In the genomic region with DNA sequence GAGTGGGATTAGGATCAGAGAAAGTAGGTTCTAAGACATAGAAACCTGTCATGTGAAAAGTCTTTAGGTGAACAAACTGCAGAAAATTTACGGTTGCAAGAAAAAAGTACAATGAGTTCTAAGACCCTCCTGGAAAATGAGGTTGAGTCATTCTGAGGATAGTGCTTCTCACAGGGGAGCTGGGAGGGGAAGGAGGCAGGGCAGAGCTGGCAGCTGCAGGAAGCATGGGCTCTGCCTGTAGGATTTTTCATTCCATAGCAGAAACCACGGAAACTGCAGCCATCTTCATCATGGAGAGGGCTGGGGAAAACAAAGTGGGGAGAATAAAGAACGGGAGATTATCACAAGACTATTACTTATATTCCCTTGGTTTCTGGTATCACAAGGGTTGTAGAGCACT, we compare ENCODE assay signal across 16 cellular contexts. TPM values are rescaled to one million over a fixed set of nuclear protein-coding genes. Genes with fewer than 3 reads are reported as not detected.
A peak's percentile ranks its signal among the peaks of the same experiment; 100 is the strongest.
DNase-seq lines count a peak whose midpoint lies in the region; TF ChIP-seq lines count a peak whose summit lies in the region.
"Had no signal": no experiment of that assay in that cellular context is flagged by ENCODE, and none has a peak within 500 bp of the region (broad histone marks: within the 10 kb centered on the region; RNA-seq: fewer than 3 reads in every experiment).

No MANE protein-coding gene starts in this region.

- H2BK120ac ChIP-seq in trophoblast cell (ENCODE audit: insufficient read depth, low read length, poor library complexity): no peak overlapping the region

- no peak overlapping the region for H3K4me2 ChIP-seq in trophoblast cell (ENCODE audit: low read length)

- H4K8ac ChIP-seq in trophoblast cell (ENCODE audit: low read depth, low read length): no peak overlapping the region

- H2AK5ac ChIP-seq in trophoblast cell (ENCODE audit: low read length): no peak overlapping the region

- peaks cover 32% of the 10 kb centered on the region for H3K4me1 ChIP-seq in Caco-2
- peaks cover 8% of the 10 kb centered on the region for H3K4me1 ChIP-seq in endodermal cell (ENCODE audit: control insufficient read depth, insufficient read depth, low read length)
- H3K4me1 ChIP-seq in mucosa of rectum (ENCODE audit: control insufficient read depth in 2 of 2, insufficient read depth in 2 of 2, low read length in 2 of 2): peaks cover 9 to 12% of the 10 kb centered on the region in 2 donors
- no peaks in the 10 kb centered on the region for H3K4me1 ChIP-seq in trophoblast cell (ENCODE audit: control insufficient read depth in 1 of 2, insufficient read depth in 2 of 2, low read length in 2 of 2)
- H3K4me1 ChIP-seq: ascending aorta, prostate gland had no signal

- no peak overlapping the region for H4K12ac ChIP-seq in trophoblast cell (ENCODE audit: low read depth, low read length)

- H3K4me3 Mint-ChIP-seq in Caco-2 (ENCODE audit: unreplicated experiment): peak overlapping the region; percentile 32
- H3K4me3 Mint-ChIP-seq in endodermal cell: no peak overlapping the region
- H3K4me3 Mint-ChIP-seq: activated CD4-positive, alpha-beta T cell treated with anti-CD3 and anti-CD28 coated beads, Interleukin-2, amount 10 ng/mL, durations not matched to agents 7 days and 5 days; activated T-helper 1 cell treated with anti-CD3 and anti-CD28 coated beads, Interleukin-12 subunit alpha, Interleukin-12 subunit beta, Interleukin-2, Interleukin-4 antibody, amounts not matched to agents 30 ng/mL and 10 ng/mL and 1 ng/mL, durations not matched to agents 14 hours and 24 hours and 36 hours had no signal

- H3K4me3 ChIP-seq in Caco-2 (ENCODE audit: low read depth, low read length): no peak overlapping the region
- no peak overlapping the region for H3K4me3 ChIP-seq in endodermal cell (ENCODE audit: low read length)
- H3K4me3 ChIP-seq in mucosa of rectum (ENCODE audit: low read length in 2 of 2): peak overlapping the region in 1 of 2 donors; percentile 20
- no peak overlapping the region for H3K4me3 ChIP-seq in trophoblast cell (ENCODE audit: low read depth, low read length)
- H3K4me3 ChIP-seq: ascending aorta, prostate gland, tibial nerve had no signal

- no peak overlapping the region for H4K91ac ChIP-seq in trophoblast cell (ENCODE audit: low read depth, low read length)

- intact Hi-C loops in Caco-2 (cut with micrococcal nuclease; ENCODE audit: unreplicated experiment): loop anchor here (10.0 kb wide), 1 partner anchor 50 kb away; no protein-coding TSS in a partner anchor

- H3K36me3 Mint-ChIP-seq in Caco-2 (ENCODE audit: insufficient read depth, unreplicated experiment) (no peaks in the 10 kb centered on the region), endodermal cell (ENCODE audit: low read depth) (no peaks in the 10 kb centered on the region)

- H2BK12ac ChIP-seq in trophoblast cell (ENCODE audit: low read length): no peak overlapping the region

- CTCF ChIA-PET in Caco-2 (lab: Charles Lee): interaction anchor here (0.8 to 5.0 kb wide), 6 partner anchors 33 to 99 kb away, joined by 3 to 120 read pairs (median 7); no protein-coding TSS in a partner anchor

- H2AFZ ChIP-seq in trophoblast cell (ENCODE audit: insufficient read depth, low read length, poor library complexity): no peak overlapping the region

- H3K18ac ChIP-seq in trophoblast cell (ENCODE audit: low read length): no peak overlapping the region

- H3K27ac ChIP-seq in endodermal cell (ENCODE audit: low read depth, low read length): no peak overlapping the region
- H3K27ac ChIP-seq in mucosa of rectum (ENCODE audit: low read depth in 2 of 2, low read length in 2 of 2): peak overlapping the region; percentile 75 to 78
- H3K27ac ChIP-seq in trophoblast cell (ENCODE audit: low read depth, low read length): no peak overlapping the region
- H3K27ac ChIP-seq: ascending aorta, tibial nerve had no signal

- H3K36me3 ChIP-seq in Caco-2 (ENCODE audit: control insufficient read depth, insufficient read depth, low read length) (no peaks in the 10 kb centered on the region), endodermal cell (ENCODE audit: control insufficient read depth, insufficient read depth, low read length) (no peaks in the 10 kb centered on the region), mucosa of rectum (ENCODE audit: control insufficient read depth in 2 of 2, insufficient read depth in 2 of 2, low read length in 2 of 2) (no peaks in the 10 kb centered on the region), trophoblast cell (ENCODE audit: control insufficient read depth in 1 of 2, insufficient read depth in 2 of 2, low read length in 2 of 2) (no peaks in the 10 kb centered on the region)
- H3K36me3 ChIP-seq: ascending aorta, prostate gland, tibial nerve had no signal

- H3K27ac Mint-ChIP-seq in Caco-2 (ENCODE audit: unreplicated experiment) (peak overlapping the region; percentile 78), endodermal cell (peak overlapping the region; percentile 27)
- H3K27ac Mint-ChIP-seq: activated CD4-positive, alpha-beta T cell treated with anti-CD3 and anti-CD28 coated beads, Interleukin-2, amount 10 ng/mL, durations not matched to agents 7 days and 5 days; activated T-helper 1 cell treated with anti-CD3 and anti-CD28 coated beads, Interleukin-12 subunit alpha, Interleukin-12 subunit beta, Interleukin-2, Interleukin-4 antibody, amounts not matched to agents 30 ng/mL and 10 ng/mL and 1 ng/mL, durations not matched to agents 14 hours and 24 hours and 36 hours had no signal

- DNase-seq in Caco-2 (no peak), NCI-H69 (lab: John Stamatoyannopoulos, UW) (peak; percentile 37), endodermal cell (no peak), NCI-H510A (lab: John Stamatoyannopoulos, UW) (no peak), trophoblast cell (no peak), dedifferentiated amniotic fluid mesenchymal stem cell (ENCODE audit: extremely low spot score) (no peak)
- no peak for DNase-seq in activated naive CD4-positive, alpha-beta T cell (lab: John Stamatoyannopoulos, UW)
- DNase-seq: activated CD4-positive, alpha-beta T cell treated with anti-CD3 and anti-CD28 coated beads, Interleukin-2, amount 10 ng/mL, durations not matched to agents 7 days and 5 days; AML-193; foreskin melanocyte; MV-4-11 had no signal

- H3K9ac ChIP-seq in endodermal cell (ENCODE audit: extremely low read depth, low read length, poor library complexity, severe bottlenecking) (no peak overlapping the region), mucosa of rectum (ENCODE audit: low read depth in 1 of 2, low read length in 2 of 2) (peak overlapping the region in 1 of 2 donors; percentile 37), trophoblast cell (ENCODE audit: low read length) (no peak overlapping the region)

- H3K79me2 ChIP-seq in trophoblast cell (ENCODE audit: control insufficient read depth, insufficient read depth, low read length, poor library complexity): no peaks in the 10 kb centered on the region

- H3K4ac ChIP-seq in trophoblast cell (ENCODE audit: low read depth, low read length): no peak overlapping the region

- H3K9me3 Mint-ChIP-seq in Caco-2 (ENCODE audit: unreplicated experiment) (no peaks in the 10 kb centered on the region), endodermal cell (peaks cover 10% of the 10 kb centered on the region)
- H3K9me3 Mint-ChIP-seq: activated CD4-positive, alpha-beta T cell treated with anti-CD3 and anti-CD28 coated beads, Interleukin-2, amount 10 ng/mL, durations not matched to agents 7 days and 5 days; activated T-helper 1 cell treated with anti-CD3 and anti-CD28 coated beads, Interleukin-12 subunit alpha, Interleukin-12 subunit beta, Interleukin-2, Interleukin-4 antibody, amounts not matched to agents 30 ng/mL and 10 ng/mL and 1 ng/mL, durations not matched to agents 14 hours and 24 hours and 36 hours had no signal

- TF ChIP-seq CTCF in Caco-2 (IDR thresholded peaks at IDR 0.05; ENCODE audit: insufficient read depth in 1 of 2, low read depth in 1 of 2, low read length in 1 of 2, severe bottlenecking in 1 of 2, unreplicated experiment in 1 of 2) (no peak), endodermal cell (conservative IDR thresholded peaks at IDR 0.05) (no peak)

- no TSS peak for BruUV-seq in Caco-2 (replicated peaks; lab: Mats Ljungman, UMichigan)

- H3K9me3 ChIP-seq in Caco-2 (no peaks in the 10 kb centered on the region), endodermal cell (ENCODE audit: control insufficient read depth, low read length) (peaks cover 8% of the 10 kb centered on the region), mucosa of rectum (ENCODE audit: control insufficient read depth in 2 of 2, low read length in 2 of 2) (no peaks in the 10 kb centered on the region), trophoblast cell (ENCODE audit: insufficient read depth, low read depth, low read length) (no peaks in the 10 kb centered on the region)
- H3K9me3 ChIP-seq: ascending aorta, prostate gland, tibial nerve had no signal

- H3K27me3 ChIP-seq in Caco-2 (replicated peaks; ENCODE audit: control insufficient read depth, insufficient read depth, low read length) (no peaks in the 10 kb centered on the region), endodermal cell (ENCODE audit: control insufficient read depth, insufficient read depth, low read length, poor library complexity, severe bottlenecking) (no peaks in the 10 kb centered on the region), mucosa of rectum (ENCODE audit: control insufficient read depth in 2 of 2, insufficient read depth in 2 of 2, low read length in 2 of 2) (no peaks in the 10 kb centered on the region), trophoblast cell (ENCODE audit: insufficient read depth, low read length) (no peaks in the 10 kb centered on the region)
- H3K27me3 ChIP-seq: ascending aorta, tibial nerve had no signal

- H3K4me1 Mint-ChIP-seq in Caco-2 (ENCODE audit: low read depth, unreplicated experiment): peaks cover 35% of the 10 kb centered on the region
- H3K4me1 Mint-ChIP-seq in endodermal cell: peaks cover 22% of the 10 kb centered on the region

- WGBS in endodermal cell (ENCODE audit: insufficient coverage in 1 of 2, insufficient read length in 1 of 2), 2 experiments: 45 to 55% methylated on average over 3 of the region's 3 CpGs
- no CpG with 5 or more reads among the region's 3 CpGs for WGBS in trophoblast cell (ENCODE audit: extremely low coverage, insufficient coverage, insufficient read length)

- H3K27me3 Mint-ChIP-seq in Caco-2 (ENCODE audit: insufficient read depth, unreplicated experiment) (no peaks in the 10 kb centered on the region), endodermal cell (ENCODE audit: insufficient read depth) (peaks cover 2% of the 10 kb centered on the region)

- no peak overlapping the region for H3K23ac ChIP-seq in trophoblast cell (ENCODE audit: low read length)

- H2BK5ac ChIP-seq in trophoblast cell (ENCODE audit: low read depth, low read length, poor library complexity): no peak overlapping the region

- POLR2A ChIA-PET in Caco-2 (lab: Charles Lee): interaction anchor here (1.2 kb wide), 1 partner anchor 26 kb away, joined by 5 read pairs; the partner anchor contains the start of gene THEM4

- no peak overlapping the region for H3K14ac ChIP-seq in trophoblast cell (ENCODE audit: low read length)

- no peaks in the 10 kb centered on the region for H3K79me1 ChIP-seq in trophoblast cell (ENCODE audit: low read length)

RNA-seq across cellular contexts. Expression of gene THEM4, which starts 25.8 kb away (rescaled TPM):
- total RNA-seq in Caco-2 (2022): 7.1 and 9.5 TPM in 2 replicates
- total RNA-seq in endodermal cell: 10 to 100 TPM; 12.2 to 14.3 TPM
- 11.3 TPM for polyA plus RNA-seq in endodermal cell (2013, experiment 1 of 2)
- 11.7 TPM for polyA plus RNA-seq in endodermal cell (2013, experiment 2 of 2)
- polyA plus RNA-seq in trophoblast cell (2013): 5.0 and 5.5 TPM in 2 replicates

RNA-seq across cellular contexts. Expression of gene S100A10, which starts 58.5 kb away (rescaled TPM):
- total RNA-seq in Caco-2 (2022): 2,143 and 2,154 TPM in 2 replicates
- total RNA-seq in endodermal cell: 100 to 1,000 TPM; 352 to 880 TPM
- 263 TPM for polyA plus RNA-seq in endodermal cell (2013, experiment 1 of 2)
- 320 TPM for polyA plus RNA-seq in endodermal cell (2013, experiment 2 of 2)
- polyA plus RNA-seq in trophoblast cell (2013): 1,216 and 1,221 TPM in 2 replicates

Comparison
In these comparisons a context has a peak if more than half of its experiments do, and no peak if none do; other contexts are left out.
1. H3K27ac ChIP-seq: peak in mucosa of rectum (2 of 2); none in endodermal cell (single experiment) and trophoblast cell (single experiment).